ENCODE assay signal across 8 cellular contexts in genomic region chr17:28335201-28335958, GRCh38. TPM values are rescaled to one million over a fixed set of nuclear protein-coding genes. Genes with fewer than 3 reads are reported as not detected.
DNase-seq lines count a peak whose midpoint lies in the region; ATAC-seq, FAIRE-seq and TF ChIP-seq lines count a peak whose summit lies in the region.

TSS of gene IFT20 (minus strand) at chr17:28335472. CDS start at chr17:28331985, 3,487 bp downstream.
TSS of gene TNFAIP1 (plus strand) at chr17:28335761. CDS start at chr17:28339522, 3,761 bp downstream.

- H3K9me3 Mint-ChIP-seq in WTC11: no peaks in the 10 kb centered on the region

- H3K4me1 ChIP-seq in small intestine (ENCODE audit: control insufficient read depth in 2 of 2, insufficient read depth in 1 of 2, low read depth in 1 of 2, low read length in 1 of 2): peaks cover 8 to 10% of the 10 kb centered on the region in 2 donors

- H3K27ac Mint-ChIP-seq in WTC11: peak within 1 kb of the TSS; percentile 99

- peak within 1 kb of the TSS; percentile 99 for H3K4me3 Mint-ChIP-seq in WTC11

- ATAC-seq in GM18909 (IDR thresholded peaks at IDR 0.05; ENCODE audit: poor library complexity, unreplicated experiment) (peak; percentile 97), HG03175 (IDR thresholded peaks at IDR 0.05; ENCODE audit: unreplicated experiment) (peak; percentile 96), WTC11 (peak; percentile 97)

- H3K36me3 ChIP-seq in small intestine (ENCODE audit: control insufficient read depth in 2 of 2, insufficient read depth in 2 of 2, low read length in 2 of 2): no peaks in the 10 kb centered on the region

- peak; percentile 76 for FAIRE-seq in small intestine (lab: Jason Lieb, UNC)

- POLR2A ChIA-PET in AG04450 (lab: Yijun Ruan, JAX) (interaction anchor here (0.6 to 2.6 kb wide), 12 partner anchors 8 to 294 kb away, joined by 3 to 36 read pairs (median 4); partner anchors contain the start of genes POLDIP2, SARM1, TMEM97 and VTN), WTC11 (lab: Charles Lee) (interaction anchor here (0.6 to 2.5 kb wide), 12 partner anchors 8 to 312 kb away, joined by 3 to 17 read pairs (median 4); partner anchors contain the start of genes POLDIP2 and TMEM97)

- WGBS in small intestine, 3 donors: 0 to 1% (median 1%) methylated on average over 59 to 62 of the region's 62 CpGs

- TF ChIP-seq CTCF in AG04450 (IDR thresholded peaks at IDR 0.05; ENCODE audit: low read depth, low read length) (no peak), WTC11 (IDR thresholded peaks at IDR 0.05) (no peak), cardiac fibroblast (IDR thresholded peaks at IDR 0.05; ENCODE audit: low read depth, low read length) (no peak)

- H3K9me3 ChIP-seq in AG04450 (ENCODE audit: control insufficient read depth, insufficient read depth, low read length): no peaks in the 10 kb centered on the region; the same call in 1 of the 2 replicates
- no peaks in the 10 kb centered on the region for H3K9me3 ChIP-seq in small intestine (ENCODE audit: control insufficient read depth, low read depth)

- H3K27ac ChIP-seq in AG04450 (ENCODE audit: low read depth, low read length) (peak within 1 kb of the TSS; percentile 99), small intestine (ENCODE audit: low read depth in 1 of 2, low read length in 1 of 2) (peak within 1 kb of the TSS; percentile 82 to 93)

- DNase-seq in AG04450 (ENCODE audit: low read depth, low spot score) (peak; percentile 100), NCI-H226 (peak; percentile 100), WTC11 (ENCODE audit: low spot score) (peak; percentile 99), cardiac fibroblast (ENCODE audit: low read depth in 2 of 2) (peak; percentile 100), iPS-NIHi11 (ENCODE audit: low spot score) (peak; percentile 92), small intestine (peak; percentile 100)

- no peaks in the 10 kb centered on the region; the same call in 1 of the 2 replicates for H3K36me3 Mint-ChIP-seq in WTC11

- H3K4me3 ChIP-seq in AG04450 (ENCODE audit: low read depth, low read length): peak within 1 kb of the TSS; percentile 97
- H3K4me3 ChIP-seq in cardiac fibroblast (replicated peaks in 1 of 2; ENCODE audit: low read depth in 2 of 2, low read length in 2 of 2): peak within 1 kb of the TSS; percentile 94 to 97
- peak within 1 kb of the TSS; percentile 82 to 94 for H3K4me3 ChIP-seq in small intestine (ENCODE audit: low read depth in 1 of 2, low read length in 2 of 2)

- H3K4me1 Mint-ChIP-seq in WTC11: peaks cover 20% of the 10 kb centered on the region

- CTCF ChIA-PET in AG04450 (lab: Charles Lee) (interaction anchor here (0.7 to 1.2 kb wide), 3 partner anchors 84 to 442 kb away, joined by 3 to 7 read pairs (median 4); partner anchors contain the start of gene LYRM9), WTC11 (lab: Charles Lee) (interaction anchor here (0.7 to 3.6 kb wide), 17 partner anchors 10 to 618 kb away, joined by 3 to 26 read pairs (median 9); partner anchors contain the start of genes BLTP2, LYRM9, POLDIP2 and SARM1)

- no peaks in the 10 kb centered on the region for H3K27me3 ChIP-seq in AG04450 (ENCODE audit: control insufficient read depth, insufficient read depth, low read length)
- H3K27me3 ChIP-seq in small intestine (ENCODE audit: control insufficient read depth in 2 of 2, insufficient read depth in 2 of 2, low read length in 2 of 2): no peaks in the 10 kb centered on the region

- H3K27me3 Mint-ChIP-seq in WTC11 (ENCODE audit: low read depth): no peaks in the 10 kb centered on the region

TF ChIP-seq in WTC11, 78 proteins besides CTCF, POLR2A, EP300 and RAD21 (continues in another document):
- TF ChIP-seq SP1 (CRISPR knock-in tag; conservative IDR thresholded peaks at IDR 0.05) (peak; percentile 78; the same call in 1 of the 2 replicates), ARID4B (CRISPR knock-in tag; IDR thresholded peaks at IDR 0.05; ENCODE audit: borderline replicate concordance) (0 out of 2 replicates have a peak, but pooled peaks have one; percentile 37), JUN (CRISPR knock-in tag; IDR thresholded peaks at IDR 0.05) (no peak), ZNF396 (CRISPR knock-in tag; IDR thresholded peaks at IDR 0.05; ENCODE audit: borderline replicate concordance) (no peak), FOXP1 (CRISPR knock-in tag; IDR thresholded peaks at IDR 0.05; ENCODE audit: borderline replicate concordance) (peak; percentile 65; the same call in 1 of the 2 replicates), MAX (CRISPR knock-in tag; IDR thresholded peaks at IDR 0.05) (peak; percentile 57; the same call in 1 of the 2 replicates), ZNF281 (CRISPR knock-in tag; IDR thresholded peaks at IDR 0.05) (0 out of 2 replicates have a peak, but pooled peaks have one; percentile 6)

RNA-seq across cellular contexts. Expression of gene IFT20, which starts in this region (rescaled TPM):
- polyA plus RNA-seq in AG04450 (2011; rRNA removed) (43.5 and 67.1 TPM in 2 replicates), small intestine (100 to 1,000 TPM in 2 of 3 donors, 10 to 100 TPM in 1; 39.3 to 135 (median 112) TPM)
- 15.1 and 15.6 TPM in 2 replicates for polyA minus RNA-seq in AG04450 (2011; rRNA and poly(A)+ RNA removed)
- total RNA-seq in WTC11 (2021): 17.6 to 19.3 TPM (median 18.3 TPM) in 3 replicates

RNA-seq across cellular contexts. Expression of gene TNFAIP1, which starts in this region (rescaled TPM):
- polyA plus RNA-seq in AG04450 (2011; rRNA removed) (51.2 and 64.7 TPM in 2 replicates), small intestine (10 to 100 TPM; 16.1 to 18.1 (median 16.9) TPM)
- 64.2 and 108 TPM in 2 replicates for polyA minus RNA-seq in AG04450 (2011; rRNA and poly(A)+ RNA removed)
- 16.9 to 21.3 TPM (median 17.1 TPM) in 3 replicates for total RNA-seq in WTC11 (2021)

Comparison
In these comparisons a context has a peak if more than half of its experiments do, and no peak if none do; other contexts are left out.
1. Peak in every context shown above with its lines: DNase-seq, ATAC-seq, H3K4me3 ChIP-seq and H3K27ac ChIP-seq.